In genomic region chr3:112582242-112582874, GRCh38 we compare ENCODE assay signal across 8 cellular contexts. TPM values are rescaled to one million over a fixed set of nuclear protein-coding genes. Genes with fewer than 3 reads are reported as not detected.
DNase-seq lines count a peak whose midpoint lies in the region; TF ChIP-seq lines count a peak whose summit lies in the region.

No MANE protein-coding gene starts in this region.

- H3K4me3 ChIP-seq in MM.1S (ENCODE audit: low read length): no peak overlapping the region
- no peak overlapping the region for H3K4me3 ChIP-seq in coronary artery

- TF ChIP-seq CTCF in 22Rv1 (IDR thresholded peaks at IDR 0.05): peak; percentile 82
- TF ChIP-seq CTCF in MM.1S (IDR thresholded peaks at IDR 0.05; ENCODE audit: low read length): peak; percentile 60
- TF ChIP-seq CTCF in progenitor cell of endocrine pancreas (IDR thresholded peaks at IDR 0.05; ENCODE audit: unreplicated experiment): peak; percentile 74
- no peak for TF ChIP-seq CTCF in coronary artery (IDR thresholded peaks at IDR 0.05)

- H3K36me3 ChIP-seq in MM.1S (replicated peaks; ENCODE audit: insufficient read depth, low read length): no peaks in the 10 kb centered on the region

- peaks cover 6% of the 10 kb centered on the region for H3K36me3 Mint-ChIP-seq in progenitor cell of endocrine pancreas (ENCODE audit: insufficient read depth)

- no peak overlapping the region for H3K4me2 ChIP-seq in MM.1S (ENCODE audit: low read depth, low read length)

- H3K27ac ChIP-seq in 22Rv1 (no peak overlapping the region), MM.1S (ENCODE audit: low read length) (no peak overlapping the region), epithelial cell of prostate (no peak overlapping the region), coronary artery (no peak overlapping the region)

- no peaks in the 10 kb centered on the region for H3F3A ChIP-seq in MM.1S (ENCODE audit: insufficient read depth, low read length)

- peak overlapping the region; percentile 5 for H3K27ac Mint-ChIP-seq in progenitor cell of endocrine pancreas

- DNase-seq in Daoy (ENCODE audit: low read depth): peak; percentile 64
- DNase-seq in MM.1S: peak; percentile 48
- peak; percentile 70 for DNase-seq in SW480 (ENCODE audit: low spot score)
- peak; percentile 12 for DNase-seq in epithelial cell of prostate (ENCODE audit: low read depth, low spot score)
- no peak for DNase-seq in progenitor cell of endocrine pancreas (ENCODE audit: low spot score, unreplicated experiment)
- no peak for DNase-seq in coronary artery (ENCODE audit: low spot score)
- DNase-seq in cardiac septum (ENCODE audit: low spot score): no peak

- H3K4me1 ChIP-seq in MM.1S (ENCODE audit: low read length): peaks cover 6% of the 10 kb centered on the region; the same call in 1 of the 2 replicates

- H3K9me3 Mint-ChIP-seq in progenitor cell of endocrine pancreas (ENCODE audit: low read depth): no peaks in the 10 kb centered on the region

- H3K9ac ChIP-seq in MM.1S (ENCODE audit: low read length): no peak overlapping the region

- H3K27me3 Mint-ChIP-seq in progenitor cell of endocrine pancreas: no peaks in the 10 kb centered on the region

- H2AFZ ChIP-seq in MM.1S (ENCODE audit: low read length): no peak overlapping the region

- H3K9me2 ChIP-seq in MM.1S (replicated peaks; ENCODE audit: insufficient read depth, low read length): no peaks in the 10 kb centered on the region

- no peaks in the 10 kb centered on the region for H4K20me1 ChIP-seq in MM.1S (ENCODE audit: insufficient read depth, low read length)

- no peaks in the 10 kb centered on the region for H3K79me2 ChIP-seq in MM.1S (ENCODE audit: low read length)

- H3K9me3 ChIP-seq in MM.1S (replicated peaks; ENCODE audit: insufficient read depth, low read length): no peaks in the 10 kb centered on the region

- no peak overlapping the region for H3K4me3 Mint-ChIP-seq in progenitor cell of endocrine pancreas (ENCODE audit: low read depth)

- intact Hi-C loops in cardiac septum (cut with DNase I): loop anchor here (5.0 kb wide), 3 partner anchors 60 to 395 kb away; partner anchors contain the start of genes CCDC80 and CD200R1

- no peaks in the 10 kb centered on the region for H3K4me1 Mint-ChIP-seq in progenitor cell of endocrine pancreas (ENCODE audit: low read depth)

- no peaks in the 10 kb centered on the region for H3K27me3 ChIP-seq in MM.1S (replicated peaks; ENCODE audit: insufficient read depth, low read length)

RNA-seq across cellular contexts. Expression of gene SLC35A5, which starts 20.5 kb away (rescaled TPM):
- 36.3 and 56.1 TPM in 2 replicates for total RNA-seq in Daoy (2014; rRNA removed; shearing (Covaris generic))
- total RNA-seq in progenitor cell of endocrine pancreas (33.8 and 36.8 TPM in 2 replicates), cardiac septum (18.6 TPM)

RNA-seq across cellular contexts. Expression of gene ATG3, which starts 20.6 kb away (rescaled TPM):
- 93.4 and 93.7 TPM in 2 replicates for total RNA-seq in Daoy (2014; rRNA removed; shearing (Covaris generic))
- total RNA-seq in progenitor cell of endocrine pancreas (26.9 and 30.8 TPM in 2 replicates), cardiac septum (41.0 TPM)

RNA-seq across cellular contexts. Expression of gene CCDC80, which starts 58.6 kb away (rescaled TPM):
- 60.9 and 77.8 TPM in 2 replicates for total RNA-seq in Daoy (2014; rRNA removed; shearing (Covaris generic))
- total RNA-seq in progenitor cell of endocrine pancreas: 9.1 and 13.3 TPM in 2 replicates
- 122 TPM for total RNA-seq in cardiac septum

Comparison
In these comparisons a context has a peak if more than half of its experiments do, and no peak if none do; other contexts are left out.
1. DNase-seq: peak in Daoy (single experiment), MM.1S (single experiment), SW480 (single experiment) and epithelial cell of prostate (single experiment); none in progenitor cell of endocrine pancreas (single experiment), coronary artery (single experiment) and cardiac septum (single experiment).